26 cellular contexts compared by ENCODE assay signal in the genomic region with DNA sequence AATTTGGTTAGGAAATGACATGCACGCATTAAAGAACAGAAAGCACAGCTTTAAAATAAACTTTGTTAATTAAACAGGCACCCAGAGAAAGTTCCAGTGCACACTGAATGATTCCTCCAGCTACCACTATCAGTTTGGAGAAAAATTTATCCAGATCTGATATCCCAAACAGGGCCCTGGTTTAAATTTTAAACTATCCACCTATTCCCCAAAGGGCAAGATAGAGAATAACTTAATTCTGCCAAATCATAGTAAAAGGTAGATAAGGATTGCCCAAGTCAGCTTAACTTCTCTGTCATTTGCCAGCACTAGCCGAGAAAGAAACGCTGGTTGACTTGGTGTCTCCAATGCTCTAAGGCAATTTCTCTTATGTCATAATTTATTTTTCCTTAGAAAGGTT.
A peak's percentile ranks its signal among the peaks of the same experiment; 100 is the strongest.
DNase-seq lines count a peak whose midpoint lies in the region; ATAC-seq, FAIRE-seq and TF ChIP-seq lines count a peak whose summit lies in the region.
"Had no signal": no experiment of that assay in that cellular context is flagged by ENCODE, and none has a peak within 500 bp of the region (broad histone marks: within the 10 kb centered on the region; RNA-seq: fewer than 3 reads in every experiment).

No MANE protein-coding gene starts in this region.

- WGBS in liver, result 42% methylated on average over 3 of the region's 3 CpGs
- 55% methylated on average over 3 of the region's 3 CpGs for WGBS in HepG2 (ENCODE audit: low lambda C conversion rate)
- WGBS in right lobe of liver (ENCODE audit: insufficient coverage, low coverage, low lambda C conversion rate, missing lambda C conversion rate), result 44% methylated on average over 3 of the region's 3 CpGs
- WGBS in aorta, 2 donors, result 77 to 93% methylated on average over 3 of the region's 3 CpGs

- BruUV-seq in HepG2 (replicated peaks; lab: Mats Ljungman, UMichigan), result no TSS peak

- no peaks in the 10 kb centered on the region for H3K9me3 ChIP-seq in liver (ENCODE audit: control insufficient read depth in 4 of 4, low read length in 3 of 4)
- H3K9me3 ChIP-seq in HepG2 (ENCODE audit: low read length), result no peaks in the 10 kb centered on the region
- no peaks in the 10 kb centered on the region for H3K9me3 ChIP-seq in right lobe of liver
- no peaks in the 10 kb centered on the region for H3K9me3 ChIP-seq in parathyroid adenoma (ENCODE audit: control insufficient read depth, low read length)
- no peaks in the 10 kb centered on the region for H3K9me3 ChIP-seq in aorta (ENCODE audit: control insufficient read depth, low read length)
- H3K9me3 ChIP-seq: BE2C, BLaER1 had no signal

- ATAC-seq in HepG2, result no peak
- peak; percentile 73 to 83 (median 78) for ATAC-seq in right lobe of liver
- ATAC-seq in aorta (ENCODE audit: low FRiP score), result no peak
- ATAC-seq: GM12878 had no signal

- in situ Hi-C loops in HepG2 (cut with HindIII; ENCODE audit: extremely low pct_ligation_motif_present, low pct_unique_long_range_greater_than_20kb), result no loop called here

- no peaks in the 10 kb centered on the region for H3K27me3 ChIP-seq in liver (ENCODE audit: control insufficient read depth in 4 of 4, insufficient read depth in 4 of 4, low read length in 3 of 4)
- no peaks in the 10 kb centered on the region for H3K27me3 ChIP-seq in HepG2 (ENCODE audit: control insufficient read depth in 1 of 2, insufficient read depth in 2 of 2, low read length in 2 of 2)
- no peaks in the 10 kb centered on the region for H3K27me3 ChIP-seq in right lobe of liver
- no peaks in the 10 kb centered on the region for H3K27me3 ChIP-seq in parathyroid adenoma (ENCODE audit: control insufficient read depth, insufficient read depth, low read length)
- H3K27me3 ChIP-seq in aorta (ENCODE audit: control insufficient read depth in 1 of 2, insufficient read depth in 2 of 2, low read length in 1 of 2), result no peaks in the 10 kb centered on the region
- H3K27me3 ChIP-seq: BE2C, BLaER1 had no signal

- no peak for TF ChIP-seq EP300 in HepG2 (IDR thresholded peaks at IDR 0.05; ENCODE audit: low read depth in 2 of 2, low read length in 2 of 2)
- TF ChIP-seq EP300 in HepG2 (CRISPR knock-in tag; IDR thresholded peaks at IDR 0.05; ENCODE audit: borderline replicate concordance), result no peak

- H3K9ac ChIP-seq in liver (ENCODE audit: low read depth in 1 of 2, low read length in 2 of 2), result no peak overlapping the region
- H3K9ac ChIP-seq in HepG2 (ENCODE audit: insufficient read depth, low read depth, low read length), result no peak overlapping the region
- H3K9ac ChIP-seq in parathyroid adenoma, result no peak overlapping the region
- H3K9ac ChIP-seq: BLaER1 had no signal

- TF ChIP-seq POLR2A in HepG2 (IDR thresholded peaks at IDR 0.05; ENCODE audit: insufficient read depth in 1 of 2, low read depth in 2 of 2, low read length in 2 of 2) (no peak), right lobe of liver (IDR thresholded peaks at IDR 0.05) (no peak)

- H3K4me2 ChIP-seq in HepG2 (ENCODE audit: low read depth, low read length) (no peak overlapping the region), parathyroid adenoma (ENCODE audit: low read length) (no peak overlapping the region)
- H3K4me2 ChIP-seq: BLaER1 had no signal

- no peak overlapping the region for H2AFZ ChIP-seq in HepG2 (ENCODE audit: low read length)
- peak overlapping the region; percentile 65 for H2AFZ ChIP-seq in parathyroid adenoma

- no peaks in the 10 kb centered on the region for H4K20me1 ChIP-seq in HepG2 (ENCODE audit: insufficient read depth, low read length)
- H4K20me1 ChIP-seq: BLaER1 had no signal

- no peak for FAIRE-seq in HepG2 (lab: Jason Lieb, UNC)
- FAIRE-seq: A204.1, GM12878, GM12892, GM18507 had no signal

- no peak overlapping the region for H3K4me3 ChIP-seq in liver (ENCODE audit: low read depth in 1 of 3, low read length in 3 of 3)
- H3K4me3 ChIP-seq in HepG2 (replicated peaks in 1 of 3; ENCODE audit: insufficient read depth in 1 of 3, low read depth in 2 of 3, low read length in 3 of 3), result no peak overlapping the region
- no peak overlapping the region for H3K4me3 ChIP-seq in right lobe of liver
- H3K4me3 ChIP-seq in parathyroid adenoma (ENCODE audit: low read depth, low read length), result no peak overlapping the region
- no peak overlapping the region for H3K4me3 ChIP-seq in aorta (ENCODE audit: low read length in 2 of 2)
- H3K4me3 ChIP-seq: BLaER1, GM12878 had no signal

- peak in 1 of 2 donors; percentile 9 for TF ChIP-seq RAD21 in liver (IDR thresholded peaks at IDR 0.05)
- no peak for TF ChIP-seq RAD21 in HepG2 (CRISPR knock-in tag; IDR thresholded peaks at IDR 0.05)

- DNase-seq in HepG2 (ENCODE audit: low spot score), result no peak
- DNase-seq in right lobe of liver, result no peak
- DNase-seq in aorta, result no peak
- no peak for DNase-seq in activated T-cell treated with anti-CD3 and anti-CD28 coated beads, Interleukin-2, amount 50 U/mL, for 48 hours
- DNase-seq: ACHN; BE2C; C1 segment of cervical spinal cord; CD4-positive, alpha-beta memory T cell; CD4-positive, CD25-positive, alpha-beta regulatory T cell; CD8-positive, alpha-beta memory T cell; COR-L47; DMS 273 treated with DMSO at 0.1 percent for 48 hours; DMS153; DMS53; DMS79; DND-41; EL; GDM1 had no signal

- intact Hi-C loops in HepG2 (cut with micrococcal nuclease; ENCODE audit: unreplicated experiment) (no loop called here), right lobe of liver (cut with DNase I) (no loop called here), aorta (cut with DNase I) (no loop called here)

- POLR2A ChIA-PET in HepG2 (lab: Yijun Ruan, JAX), result no interaction called here

- H3K36me3 ChIP-seq in liver (ENCODE audit: control insufficient read depth in 4 of 4, insufficient read depth in 3 of 4, low read depth in 1 of 4, low read length in 3 of 4) (no peaks in the 10 kb centered on the region), HepG2 (replicated peaks in 1 of 2; ENCODE audit: control insufficient read depth in 1 of 2, insufficient read depth in 2 of 2, low read length in 2 of 2) (no peaks in the 10 kb centered on the region), right lobe of liver (no peaks in the 10 kb centered on the region), parathyroid adenoma (ENCODE audit: control insufficient read depth, insufficient read depth, low read length) (no peaks in the 10 kb centered on the region), aorta (ENCODE audit: control insufficient read depth in 1 of 2, insufficient read depth in 2 of 2, low read length in 1 of 2) (no peaks in the 10 kb centered on the region)
- H3K36me3 ChIP-seq: BE2C, BLaER1 had no signal

- H3K27ac ChIP-seq in liver (ENCODE audit: low read depth in 1 of 2, low read length in 2 of 2) (peak overlapping the region in 1 of 2 donors; percentile 24), HepG2 (ENCODE audit: extremely low read length, insufficient read depth, low read length) (no peak overlapping the region), right lobe of liver (peak overlapping the region in 2 of 3 donors; percentile 62 to 86), parathyroid adenoma (peak overlapping the region; percentile 30), aorta (ENCODE audit: low read depth in 1 of 2, low read length in 2 of 2) (no peak overlapping the region)
- H3K27ac ChIP-seq: 22Rv1, BLaER1 had no signal

- CTCF ChIA-PET in HepG2 (lab: Yijun Ruan, JAX; ENCODE audit: low intra/inter-chr PET ratio, low total read pairs), result no interaction called here

- peaks cover 0 to 46% (median 29%) of the 10 kb centered on the region in 4 donors for H3K4me1 ChIP-seq in liver (ENCODE audit: control insufficient read depth in 4 of 4, insufficient read depth in 4 of 4, low read length in 3 of 4)
- peaks cover 29% of the 10 kb centered on the region for H3K4me1 ChIP-seq in HepG2 (ENCODE audit: insufficient read depth, low read length)
- peaks cover 0 to 60% (median 16%) of the 10 kb centered on the region in 4 donors for H3K4me1 ChIP-seq in right lobe of liver
- peaks cover 43% of the 10 kb centered on the region for H3K4me1 ChIP-seq in parathyroid adenoma
- peaks cover 4 to 7% of the 10 kb centered on the region in 2 donors for H3K4me1 ChIP-seq in aorta (ENCODE audit: control insufficient read depth in 1 of 2, insufficient read depth in 2 of 2, low read length in 2 of 2)
- H3K4me1 ChIP-seq: BE2C, BLaER1 had no signal

- no peak for TF ChIP-seq CTCF in liver (IDR thresholded peaks at IDR 0.05; ENCODE audit: low read depth, low read length, missing input control)
- TF ChIP-seq CTCF in HepG2 (CRISPR knock-in tag; IDR thresholded peaks at IDR 0.05), result no peak
- no peak for TF ChIP-seq CTCF in right lobe of liver (IDR thresholded peaks at IDR 0.05)
- TF ChIP-seq CTCF in parathyroid adenoma (IDR thresholded peaks at IDR 0.05), result no peak

- H3K79me2 ChIP-seq in HepG2 (ENCODE audit: insufficient read depth, low read length) (no peaks in the 10 kb centered on the region), parathyroid adenoma (no peaks in the 10 kb centered on the region)

TF ChIP-seq in liver, 16 proteins besides CTCF, POLR2A, EP300 and RAD21:
- TF ChIP-seq HNF4A (conservative IDR thresholded peaks at IDR 0.05) (peak; percentile 28 to 45), YY1 (IDR thresholded peaks at IDR 0.05) (peak; percentile 44), RXRA (IDR thresholded peaks at IDR 0.05) (peak in 1 of 2 donors; percentile 49)
- TF ChIP-seq, protein P1, sequence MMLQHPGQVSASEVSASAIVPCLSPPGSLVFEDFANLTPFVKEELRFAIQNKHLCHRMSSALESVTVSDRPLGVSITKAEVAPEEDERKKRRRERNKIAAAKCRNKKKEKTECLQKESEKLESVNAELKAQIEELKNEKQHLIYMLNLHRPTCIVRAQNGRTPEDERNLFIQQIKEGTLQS (IDR thresholded peaks at IDR 0.05), result no peak
TF ChIP-seq in liver: peak in this region for 3.

TF ChIP-seq in HepG2, 621 proteins besides CTCF, POLR2A, EP300 and RAD21 (continues in another document):
- TF ChIP-seq ZNF790 (CRISPR knock-in tag; IDR thresholded peaks at IDR 0.05; ENCODE audit: borderline replicate concordance) (no peak), ZNF274 (CRISPR knock-in tag; IDR thresholded peaks at IDR 0.05) (no peak), TRIM22 (IDR thresholded peaks at IDR 0.05) (no peak), ZBTB21 (CRISPR knock-in tag; IDR thresholded peaks at IDR 0.05) (no peak), PTBP1 (IDR thresholded peaks at IDR 0.05; ENCODE audit: low read depth, low read length, poor library complexity, severe bottlenecking) (no peak)

Comparison
In these comparisons a context has a peak if more than half of its experiments do, and no peak if none do; other contexts are left out.
1. H3K27ac ChIP-seq: peak in right lobe of liver (2 of 3) and parathyroid adenoma (single experiment); none in HepG2 (single experiment) and aorta (0 of 2).
2. ATAC-seq: peak in right lobe of liver (4 of 4); none in HepG2 (single experiment) and aorta (single experiment).